ENCODE assay signal across 30 cellular contexts in genomic region chr4:34318773-34319172, GRCh38.
"Had no signal": no experiment of that assay in that cellular context is flagged by ENCODE, and none has a peak within 500 bp of the region (broad histone marks: within the 10 kb centered on the region; RNA-seq: fewer than 3 reads in every experiment).

No MANE protein-coding gene starts in this region.

- H2AFZ ChIP-seq: PC-9 had no signal

- ATAC-seq: Panc1, Right ventricle myocardium inferior, T-cell had no signal

- H3K36me3 ChIP-seq: MG63, SJCRH30 had no signal

- DNase-seq: Kasumi-1, KG1, MG63, NCI-H1048, NCI-H1092 treated with DMSO at 0.1 percent for 48 hours, NCI-H1105 treated with DMSO at 0.1 percent for 48 hours, NCI-H1417, NCI-H1436, NCI-H146, NCI-H1694, NCI-H187, NCI-H1930, NCI-H2029 treated with DMSO at 0.1 percent for 48 hours, NCI-H2081 treated with DMSO at 0.1 percent for 48 hours, NCI-H2107, NCI-H2171, NCI-H226, NCI-H446 treated with DMSO at 0.1 percent for 48 hours, NCI-H510A, NCI-H524, NCI-H526, NCI-H774, PC-9, SHP77, SIG-M5, SJCRH30, T-cell had no signal

- H3K4me3 ChIP-seq: MG63, PC-9, SJCRH30 had no signal

- H3K4me2 ChIP-seq: PC-9 had no signal

- H3K27ac ChIP-seq: PC-9, RWPE1, SJCRH30 had no signal

- H3K27me3 ChIP-seq: MG63, SJCRH30 had no signal

- H3K4me1 ChIP-seq: SJCRH30 had no signal

- H3K9me3 ChIP-seq: MG63, SJCRH30 had no signal
